Comparison of ENCODE assay signal across 25 cellular contexts in the genomic region with DNA sequence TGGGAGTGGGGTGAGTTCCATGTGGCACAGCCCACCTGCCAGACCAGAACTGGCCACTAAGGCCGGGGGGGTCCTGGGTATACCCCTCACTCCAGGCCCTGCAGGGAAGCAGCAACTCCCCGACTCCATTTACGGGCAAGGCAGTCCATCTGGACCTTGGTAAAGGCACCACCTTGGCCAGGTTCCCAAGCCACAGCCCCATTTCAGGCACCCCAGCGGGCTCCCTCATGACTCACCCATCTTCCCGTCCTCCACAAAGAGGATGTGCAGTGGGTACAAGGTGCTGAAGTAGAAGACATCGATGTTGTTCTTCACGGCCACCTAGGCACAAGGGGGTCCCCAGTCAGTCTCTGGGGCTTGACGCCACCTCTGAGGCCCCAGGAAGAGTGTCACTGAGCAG. TPM values are rescaled to one million over a fixed set of nuclear protein-coding genes. Genes with fewer than 3 reads are reported as not detected.
DNase-seq lines count a peak whose midpoint lies in the region; ATAC-seq and TF ChIP-seq lines count a peak whose summit lies in the region.
"Had no signal": no experiment of that assay in that cellular context is flagged by ENCODE, and none has a peak within 500 bp of the region (broad histone marks: within the 10 kb centered on the region; RNA-seq: fewer than 3 reads in every experiment).

No MANE protein-coding gene starts in this region.

- no peak overlapping the region for H2BK12ac ChIP-seq in trophoblast cell (ENCODE audit: low read length)

- no peak overlapping the region for H3K23ac ChIP-seq in trophoblast cell (ENCODE audit: low read length)

- WGBS in trophoblast cell (ENCODE audit: extremely low coverage, insufficient coverage, insufficient read length), result no CpG with 5 or more reads among the region's 8 CpGs

- no peak overlapping the region for H2BK5ac ChIP-seq in trophoblast cell (ENCODE audit: low read depth, low read length, poor library complexity)

- H4K12ac ChIP-seq in trophoblast cell (ENCODE audit: low read depth, low read length), result no peak overlapping the region

- H3K27ac ChIP-seq in trophoblast cell (ENCODE audit: low read depth, low read length) (no peak overlapping the region), WERI-Rb-1 (no peak overlapping the region)
- H3K27ac ChIP-seq in effector memory CD4-positive, alpha-beta T cell (ENCODE audit: insufficient read depth, low read length, poor library complexity, severe bottlenecking), result no peak overlapping the region
- H3K27ac ChIP-seq: heart left ventricle, SJSA1, tibial artery had no signal

- H3K9me3 ChIP-seq in trophoblast cell (ENCODE audit: insufficient read depth, low read depth, low read length), result no peaks in the 10 kb centered on the region
- H3K9me3 ChIP-seq in effector memory CD4-positive, alpha-beta T cell (ENCODE audit: control insufficient read depth, low read length), result no peaks in the 10 kb centered on the region
- no peaks in the 10 kb centered on the region for H3K9me3 ChIP-seq in WERI-Rb-1 (ENCODE audit: severe bottlenecking)
- H3K9me3 ChIP-seq: heart left ventricle, SJSA1, tibial artery had no signal

- H3K79me1 ChIP-seq in trophoblast cell (ENCODE audit: low read length), result peaks cover 3% of the 10 kb centered on the region

- H3K4me1 ChIP-seq in trophoblast cell (ENCODE audit: control insufficient read depth in 1 of 2, insufficient read depth in 2 of 2, low read length in 2 of 2), result peaks cover 7 to 14% of the 10 kb centered on the region in 2 experiments
- H3K4me1 ChIP-seq in effector memory CD4-positive, alpha-beta T cell (ENCODE audit: control insufficient read depth, insufficient read depth, low read length, poor library complexity, severe bottlenecking), result no peaks in the 10 kb centered on the region
- H3K4me1 ChIP-seq: SJSA1 had no signal

- H2BK120ac ChIP-seq in trophoblast cell (ENCODE audit: insufficient read depth, low read length, poor library complexity), result no peak overlapping the region

- H3K4me3 ChIP-seq in trophoblast cell (ENCODE audit: low read depth, low read length), result no peak overlapping the region
- H3K4me3 ChIP-seq in effector memory CD4-positive, alpha-beta T cell (ENCODE audit: insufficient read depth, low read depth, low read length, poor library complexity, severe bottlenecking), result no peak overlapping the region
- H3K4me3 ChIP-seq in WERI-Rb-1 (ENCODE audit: low read depth, low read length), result no peak overlapping the region
- H3K4me3 ChIP-seq: GM23338, heart left ventricle, SJSA1, tibial artery had no signal

- no peak overlapping the region for H3K4me2 ChIP-seq in trophoblast cell (ENCODE audit: low read length)
- H3K4me2 ChIP-seq: GM23338 had no signal

- no peak for TF ChIP-seq POLR2A in GM18505 (IDR thresholded peaks at IDR 0.05; ENCODE audit: borderline replicate concordance, extremely low read depth, insufficient read depth, insufficient read length)

- peak overlapping the region; percentile 10 for H3K18ac ChIP-seq in trophoblast cell (ENCODE audit: low read length)

- no peak overlapping the region for H2AFZ ChIP-seq in trophoblast cell (ENCODE audit: insufficient read depth, low read length, poor library complexity)
- H2AFZ ChIP-seq: GM23338 had no signal

- H3K79me2 ChIP-seq in trophoblast cell (ENCODE audit: control insufficient read depth, insufficient read depth, low read length, poor library complexity), result no peaks in the 10 kb centered on the region

- H3K14ac ChIP-seq in trophoblast cell (ENCODE audit: low read length), result no peak overlapping the region

- no peak overlapping the region for H3K4ac ChIP-seq in trophoblast cell (ENCODE audit: low read depth, low read length)

- DNase-seq in Daoy (ENCODE audit: low read depth) (peak; percentile 79), M059J (ENCODE audit: low read depth) (peak; percentile 59), dermis blood vessel endothelial cell (peak; percentile 24), trophoblast cell (no peak), WERI-Rb-1 (no peak)
- no peak for DNase-seq in effector memory CD4-positive, alpha-beta T cell
- DNase-seq: activated CD4-positive, alpha-beta T cell treated with anti-CD3 and anti-CD28 coated beads for 36 hours; activated T-cell treated with anti-CD3 and anti-CD28 coated beads, Interleukin-2, amount 50 U/mL, for 24 hours; Calu3; MV-4-11; naive B cell; NCI-H2171 treated with DMSO at 0.1 percent for 48 hours; NCI-H524 treated with DMSO at 0.1 percent for 48 hours; stimulated activated CD4-positive, alpha-beta T cell treated with anti-CD3 and anti-CD28 coated beads, Interleukin-4, amount 100 ng/mL, for 4 hours; stimulated activated naive CD8-positive, alpha-beta T cell treated with anti-CD3 and anti-CD28 coated beads, Interleukin-15, amount 100 ng/mL, for 72 hours; T-cell; tibial artery had no signal

- ATAC-seq in GM19397 (IDR thresholded peaks at IDR 0.05; ENCODE audit: unreplicated experiment) (no peak), GM18505 (IDR thresholded peaks at IDR 0.05; ENCODE audit: unreplicated experiment) (no peak)
- ATAC-seq: activated CD4-positive, alpha-beta T cell treated with anti-CD3 and anti-CD28 coated beads for 36 hours; left colon; Panc1; stimulated activated naive CD8-positive, alpha-beta T cell treated with anti-CD3 and anti-CD28 coated beads, Interleukin-15, amount 100 ng/mL, for 72 hours; T-cell had no signal

- H3K27me3 ChIP-seq in trophoblast cell (ENCODE audit: insufficient read depth, low read length) (no peaks in the 10 kb centered on the region), WERI-Rb-1 (ENCODE audit: insufficient read depth, low read depth, severe bottlenecking) (no peaks in the 10 kb centered on the region)
- no peaks in the 10 kb centered on the region for H3K27me3 ChIP-seq in effector memory CD4-positive, alpha-beta T cell (replicated peaks; ENCODE audit: control insufficient read depth, insufficient read depth, low read length, poor library complexity, severe bottlenecking)
- H3K27me3 ChIP-seq: heart left ventricle, SJSA1, tibial artery had no signal

- no peak overlapping the region for H2AK5ac ChIP-seq in trophoblast cell (ENCODE audit: low read length)

- no peak overlapping the region for H4K8ac ChIP-seq in trophoblast cell (ENCODE audit: low read depth, low read length)

- no peak overlapping the region for H4K91ac ChIP-seq in trophoblast cell (ENCODE audit: low read depth, low read length)

- H3K9ac ChIP-seq in trophoblast cell (ENCODE audit: low read length), result no peak overlapping the region

- peaks cover 69 to 77% of the 10 kb centered on the region in 2 experiments for H3K36me3 ChIP-seq in trophoblast cell (ENCODE audit: control insufficient read depth in 1 of 2, insufficient read depth in 2 of 2, low read length in 2 of 2)
- peaks cover 63% of the 10 kb centered on the region for H3K36me3 ChIP-seq in effector memory CD4-positive, alpha-beta T cell (ENCODE audit: control insufficient read depth, insufficient read depth, low read length)
- peaks cover 45% of the 10 kb centered on the region for H3K36me3 ChIP-seq in WERI-Rb-1

- TF ChIP-seq CTCF in WERI-Rb-1 (IDR thresholded peaks at IDR 0.05; ENCODE audit: low read depth, low read length), result no peak

RNA-seq across cellular contexts. Expression of gene RASL10A, which starts 15.7 kb away (rescaled TPM):
- total RNA-seq in Daoy (2014; rRNA removed; shearing (Covaris generic)), result 0.11 and 0.39 TPM in 2 replicates
- total RNA-seq in M059J (2014; rRNA removed; shearing (Covaris generic)), result 0.07 TPM in 1 of 2 replicates, not detected in the other
- total RNA-seq in dermis blood vessel endothelial cell, result 1.1 and 2.7 TPM in 2 replicates
- 1.1 and 1.2 TPM in 2 replicates for polyA plus RNA-seq in trophoblast cell (2013)
- total RNA-seq: osteocyte, SJSA1 had no signal

RNA-seq across cellular contexts. Expression of gene GAS2L1, which starts 24.8 kb away (rescaled TPM):
- total RNA-seq in Daoy (2014; rRNA removed; shearing (Covaris generic)), result 10.0 and 11.1 TPM in 2 replicates
- 10.2 and 17.2 TPM in 2 replicates for total RNA-seq in M059J (2014; rRNA removed; shearing (Covaris generic))
- total RNA-seq in dermis blood vessel endothelial cell, result 24.7 and 44.4 TPM in 2 replicates
- polyA plus RNA-seq in trophoblast cell (2013), result 14.6 and 14.7 TPM in 2 replicates

RNA-seq across cellular contexts. Expression of gene AP1B1, which starts 57.2 kb away (rescaled TPM):
- total RNA-seq in Daoy (2014; rRNA removed; shearing (Covaris generic)), result 57.8 and 62.6 TPM in 2 replicates
- total RNA-seq in M059J (2014; rRNA removed; shearing (Covaris generic)), result 33.8 and 65.6 TPM in 2 replicates
- 191 and 282 TPM in 2 replicates for total RNA-seq in dermis blood vessel endothelial cell
- polyA plus RNA-seq in trophoblast cell (2013), result 40.3 and 41.0 TPM in 2 replicates

Comparison
In these comparisons a context has a peak if more than half of its experiments do, and no peak if none do; other contexts are left out.
1. DNase-seq: peak in Daoy (single experiment), M059J (single experiment) and dermis blood vessel endothelial cell (single experiment); none in trophoblast cell (0 of 2), effector memory CD4-positive, alpha-beta T cell (0 of 3) and WERI-Rb-1 (single experiment).